Comparison of ENCODE assay signal across 16 cellular contexts in the genomic region with DNA sequence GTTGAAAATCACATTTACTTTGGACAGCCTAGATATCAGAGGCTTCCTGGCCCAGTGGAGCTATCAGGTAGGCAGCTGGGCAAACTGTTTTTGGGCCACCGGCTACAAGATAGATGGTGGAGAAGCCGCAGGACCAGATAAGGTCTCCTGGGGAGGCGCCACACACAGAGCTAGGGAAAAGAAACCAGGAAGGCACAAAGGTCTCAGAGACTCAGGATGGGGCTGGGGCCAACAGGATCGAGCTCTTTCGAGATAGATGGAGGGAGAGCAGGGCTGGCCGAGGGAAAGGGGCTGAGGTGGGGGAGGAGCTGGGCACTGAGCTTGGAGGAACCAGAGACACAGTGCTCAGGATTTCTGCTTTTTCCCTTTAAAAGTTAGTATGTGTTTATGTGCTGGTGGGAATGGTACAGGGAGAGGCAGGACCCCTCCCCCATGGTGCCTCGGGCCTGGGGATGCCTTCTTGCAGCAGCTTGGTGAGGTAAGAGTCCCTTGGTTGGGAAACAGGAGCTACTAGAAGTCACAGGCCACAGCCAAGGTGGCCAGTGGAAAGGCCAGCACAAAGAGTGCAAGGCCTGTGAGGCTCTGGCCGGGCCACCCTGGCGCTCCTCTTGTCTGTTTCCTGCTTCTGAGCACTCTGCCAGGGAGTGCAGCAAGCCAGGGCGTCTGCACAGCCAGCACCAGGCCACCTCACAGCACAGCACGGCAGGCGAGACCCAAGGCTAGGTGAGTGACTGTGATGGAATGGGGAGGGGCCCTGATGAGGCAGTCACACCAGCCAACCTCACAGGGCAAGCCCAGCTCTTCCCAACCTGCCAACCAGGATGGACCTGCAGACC. TPM values are rescaled to one million over a fixed set of nuclear protein-coding genes. Genes with fewer than 3 reads are reported as not detected.
A peak's percentile ranks its signal among the peaks of the same experiment; 100 is the strongest.
DNase-seq lines count a peak whose midpoint lies in the region; ATAC-seq, FAIRE-seq and TF ChIP-seq lines count a peak whose summit lies in the region.
"Had no signal": no experiment of that assay in that cellular context is flagged by ENCODE, and none has a peak within 500 bp of the region (broad histone marks: within the 10 kb centered on the region; RNA-seq: fewer than 3 reads in every experiment).

No MANE protein-coding gene starts in this region.

- ATAC-seq in stimulated activated naive B cell treated with anti-CD40 and anti-IgM and Interleukin-4, amounts not matched to agents 10 μg/mL and 1 μg/mL and 100 μg/mL, for 72 hours (replicated peaks), result no peak
- no peak for ATAC-seq in GM21529 (IDR thresholded peaks at IDR 0.05; ENCODE audit: unreplicated experiment)
- ATAC-seq: left cardiac atrium, mucosa of descending colon had no signal

- peak overlapping the region; percentile 99 for H3K27ac ChIP-seq in angular gyrus (ENCODE audit: low read depth, low read length)
- H3K27ac ChIP-seq in keratinocyte (ENCODE audit: control insufficient read depth, insufficient read depth, low read length), result peak overlapping the region; percentile 72
- H3K27ac ChIP-seq: SK-N-MC had no signal

- peak overlapping the region in 1 of 3 experiments; percentile 13 for H3K4me3 ChIP-seq in keratinocyte (ENCODE audit: control insufficient read depth in 2 of 3, extremely low read depth in 1 of 3, insufficient read depth in 2 of 3, low read depth in 1 of 3, low read length in 3 of 3)
- H3K4me3 ChIP-seq: mucosa of descending colon, SK-N-MC had no signal

- H3K4me1 ChIP-seq in keratinocyte (ENCODE audit: control insufficient read depth, extremely low read depth, insufficient read depth, low read length), result peaks cover 46% of the 10 kb centered on the region

- no peaks in the 10 kb centered on the region for H3K27me3 ChIP-seq in keratinocyte (ENCODE audit: control insufficient read depth, extremely low read depth, insufficient read depth, low read length)

- no peaks in the 10 kb centered on the region for H3K9me3 ChIP-seq in keratinocyte (ENCODE audit: control insufficient read depth, low read depth, low read length)
- H3K9me3 ChIP-seq: mucosa of descending colon had no signal

- H3K79me2 ChIP-seq in keratinocyte (ENCODE audit: control insufficient read depth, insufficient read depth, low read length), result no peaks in the 10 kb centered on the region

- H4K20me1 ChIP-seq in keratinocyte (ENCODE audit: control insufficient read depth, extremely low read depth, insufficient read depth, low read length), result peaks cover 4% of the 10 kb centered on the region

- no peaks in the 10 kb centered on the region for H3K27me3 Mint-ChIP-seq in stimulated activated naive B cell treated with anti-CD40 and anti-IgM and Interleukin-4, amounts not matched to agents 10 μg/mL and 1 μg/mL and 100 μg/mL, for 72 hours
- H3K27me3 Mint-ChIP-seq: stimulated activated naive CD8-positive, alpha-beta T cell treated with anti-CD3 and anti-CD28 coated beads, Interleukin-15, Interleukin-2, amounts not matched to agents 100 ng/mL and 50 ng/mL, for 24 hours had no signal

- DNase-seq in HPDE6-E6E7 (ENCODE audit: extremely low spot score) (peak; percentile 86), keratinocyte (ENCODE audit: low read depth, low spot score) (peak; percentile 57), SIG-M5 (lab: John Stamatoyannopoulos, UW) (no peak), COR-L47 (lab: John Stamatoyannopoulos, UW) (no peak)
- no peak for DNase-seq in stimulated activated naive B cell treated with anti-CD40 and anti-IgM and Interleukin-4, amounts not matched to agents 10 μg/mL and 1 μg/mL and 100 μg/mL, for 72 hours
- DNase-seq: anterior cingulate cortex, DMS 273 treated with DMSO at 0.1 percent for 48 hours, left cardiac atrium, NCI-H1694 treated with DMSO at 0.1 percent for 48 hours had no signal

- H3K36me3 Mint-ChIP-seq in stimulated activated naive B cell treated with anti-CD40 and anti-IgM and Interleukin-4, amounts not matched to agents 10 μg/mL and 1 μg/mL and 100 μg/mL, for 72 hours, result peaks cover 58 to 68% of the 10 kb centered on the region in 2 donors

- H3K27ac Mint-ChIP-seq in stimulated activated naive B cell treated with anti-CD40 and anti-IgM and Interleukin-4, amounts not matched to agents 10 μg/mL and 1 μg/mL and 100 μg/mL, for 72 hours, result peak overlapping the region; percentile 43
- H3K27ac Mint-ChIP-seq: stimulated activated naive CD8-positive, alpha-beta T cell treated with anti-CD3 and anti-CD28 coated beads, Interleukin-15, Interleukin-2, amounts not matched to agents 100 ng/mL and 50 ng/mL, for 24 hours had no signal

- peak; percentile 97 for FAIRE-seq in keratinocyte (lab: Jason Lieb, UNC)
- FAIRE-seq: GM18507, TTC549 had no signal

- H3K9me1 ChIP-seq in keratinocyte (ENCODE audit: control insufficient read depth, extremely low read depth, insufficient read depth, low read length), result no peaks in the 10 kb centered on the region

- no peak overlapping the region for H2AFZ ChIP-seq in keratinocyte (ENCODE audit: control insufficient read depth, low read length)

- H3K4me3 Mint-ChIP-seq in stimulated activated naive B cell treated with anti-CD40 and anti-IgM and Interleukin-4, amounts not matched to agents 10 μg/mL and 1 μg/mL and 100 μg/mL, for 72 hours, result no peak overlapping the region
- H3K4me3 Mint-ChIP-seq: stimulated activated naive CD8-positive, alpha-beta T cell treated with anti-CD3 and anti-CD28 coated beads, Interleukin-15, Interleukin-2, amounts not matched to agents 100 ng/mL and 50 ng/mL, for 24 hours had no signal

- H3K4me1 Mint-ChIP-seq in stimulated activated naive B cell treated with anti-CD40 and anti-IgM and Interleukin-4, amounts not matched to agents 10 μg/mL and 1 μg/mL and 100 μg/mL, for 72 hours, result no peaks in the 10 kb centered on the region

- H3K9ac ChIP-seq in keratinocyte (ENCODE audit: control insufficient read depth, extremely low read depth, insufficient read depth, low read length), result peak overlapping the region; percentile 53

- no peak for TF ChIP-seq CTCF in keratinocyte (optimal IDR thresholded peaks at IDR 0.05 in 1 of 3, IDR thresholded peaks at IDR 0.05 in 1 of 3, conservative IDR thresholded peaks at IDR 0.05 in 1 of 3; ENCODE audit: extremely low read depth in 1 of 3, insufficient read depth in 2 of 3, low read length in 3 of 3)

- dilution Hi-C loops in keratinocyte (cut with MboI; ENCODE audit: extremely low pct_ligation_motif_present, low sequenced_read_pairs), result no loop called here

- H3K36me3 ChIP-seq in keratinocyte (ENCODE audit: control insufficient read depth in 2 of 2, extremely low read depth in 1 of 2, insufficient read depth in 2 of 2, low read length in 2 of 2), result peaks cover 12 to 47% of the 10 kb centered on the region in 2 experiments

- peak overlapping the region; percentile 62 for H3K4me2 ChIP-seq in keratinocyte (ENCODE audit: control insufficient read depth, extremely low read depth, insufficient read depth, low read depth, low read length)

- H3K9me3 Mint-ChIP-seq in stimulated activated naive B cell treated with anti-CD40 and anti-IgM and Interleukin-4, amounts not matched to agents 10 μg/mL and 1 μg/mL and 100 μg/mL, for 72 hours, result no peaks in the 10 kb centered on the region
- H3K9me3 Mint-ChIP-seq: stimulated activated naive CD8-positive, alpha-beta T cell treated with anti-CD3 and anti-CD28 coated beads, Interleukin-15, Interleukin-2, amounts not matched to agents 100 ng/mL and 50 ng/mL, for 24 hours had no signal

RNA-seq across cellular contexts. Expression of a gene that starts 11.5 kb away (rescaled TPM):
- polyA plus RNA-seq in keratinocyte, result 92.2 to 136 TPM (median 108 TPM) in 3 replicates
- 384 TPM for polyA plus RNA-seq in keratinocyte (2011; ENCODE audit: low read depth)
- 104 and 177 TPM in 2 replicates for polyA plus RNA-seq in keratinocyte (2011; cell fraction: cytosol; rRNA removed)
- polyA plus RNA-seq in keratinocyte (2011; cell fraction: nucleus; rRNA removed), result 146 and 160 TPM in 2 replicates
- 80.7 and 121 TPM in 2 replicates for polyA plus RNA-seq in keratinocyte (2012; ENCODE audit: low replicate concordance)
- 56.5 to 117 TPM (median 69.2 TPM) in 3 replicates for polyA minus RNA-seq in keratinocyte
- 68.1 TPM for polyA minus RNA-seq in keratinocyte (2011; cell fraction: cytosol; rRNA and poly(A)+ RNA removed)
- polyA minus RNA-seq in keratinocyte (2011; cell fraction: nucleus; rRNA and poly(A)+ RNA removed), result 46.6 and 92.2 TPM in 2 replicates

RNA-seq across cellular contexts. Expression of a gene that starts 53.6 kb away (rescaled TPM):
- 53.0 to 62.5 TPM (median 60.7 TPM) in 3 replicates for polyA plus RNA-seq in keratinocyte
- polyA plus RNA-seq in keratinocyte (2011; ENCODE audit: low read depth), result 87.1 TPM
- polyA plus RNA-seq in keratinocyte (2011; cell fraction: cytosol; rRNA removed), result 41.5 and 44.0 TPM in 2 replicates
- 109 and 122 TPM in 2 replicates for polyA plus RNA-seq in keratinocyte (2011; cell fraction: nucleus; rRNA removed)
- 71.9 and 81.6 TPM in 2 replicates for polyA plus RNA-seq in keratinocyte (2012; ENCODE audit: low replicate concordance)
- polyA minus RNA-seq in keratinocyte, result 25.4 to 41.8 TPM (median 34.8 TPM) in 3 replicates
- 43.0 TPM for polyA minus RNA-seq in keratinocyte (2011; cell fraction: cytosol; rRNA and poly(A)+ RNA removed)
- 48.7 and 60.6 TPM in 2 replicates for polyA minus RNA-seq in keratinocyte (2011; cell fraction: nucleus; rRNA and poly(A)+ RNA removed)

Comparison
In these comparisons a context has a peak if more than half of its experiments do, and no peak if none do; other contexts are left out.
1. DNase-seq: peak in HPDE6-E6E7 (single experiment) and keratinocyte (single experiment); none in stimulated activated naive B cell treated with anti-CD40 and anti-IgM and Interleukin-4, amounts not matched to agents 10 μg/mL and 1 μg/mL and 100 μg/mL, for 72 hours (single experiment), SIG-M5 (single experiment) and COR-L47 (single experiment).